In genomic region chr17:60525347-60525623, GRCh38 we compare ENCODE assay signal across 8 cellular contexts. TPM values are rescaled to one million over a fixed set of nuclear protein-coding genes. Genes with fewer than 3 reads are reported as not detected.
DNase-seq lines count a peak whose midpoint lies in the region; ATAC-seq, FAIRE-seq and TF ChIP-seq lines count a peak whose summit lies in the region.

No MANE protein-coding gene starts in this region.

- peak overlapping the region; percentile 93 to 98 (median 97) for H3K27ac Mint-ChIP-seq in CD14-positive monocyte
- peak overlapping the region; percentile 98 for H3K27ac Mint-ChIP-seq in stimulated activated memory B cell treated with anti-CD40 and anti-IgM and Interleukin-4, amounts not matched to agents 10 μg/mL and 1 μg/mL and 100 μg/mL, for 72 hours

- peaks cover 0 to 4% (median 0%) of the 10 kb centered on the region in 7 donors for H3K9me3 Mint-ChIP-seq in CD14-positive monocyte
- no peaks in the 10 kb centered on the region for H3K9me3 Mint-ChIP-seq in stimulated activated memory B cell treated with anti-CD40 and anti-IgM and Interleukin-4, amounts not matched to agents 10 μg/mL and 1 μg/mL and 100 μg/mL, for 72 hours

- no peak for DNase-seq in CD14-positive monocyte (ENCODE audit: low spot score)
- DNase-seq in adrenal gland, result peak in 5 of 7 donors; percentile 21 to 50 (median 27)
- DNase-seq in GM12892 (ENCODE audit: insufficient read length), result no peak
- DNase-seq in RPMI8226, result no peak
- DNase-seq in NCI-H1105 treated with DMSO at 0.1 percent for 48 hours (lab: John Stamatoyannopoulos, UW), result no peak

- FAIRE-seq in GM12892 (lab: Jason Lieb, UNC), result no peak

- H3K27ac ChIP-seq in adrenal gland, result peak overlapping the region; percentile 88 to 100 (median 99)

- TF ChIP-seq POLR2A in adrenal gland (IDR thresholded peaks at IDR 0.05) (no peak), GM12892 (IDR thresholded peaks at IDR 0.05; ENCODE audit: low read depth, low read length) (no peak)

- no peaks in the 10 kb centered on the region for H3K36me3 ChIP-seq in adrenal gland (replicated peaks in 1 of 2)

- no peak for TF ChIP-seq CTCF in CD14-positive monocyte (IDR thresholded peaks at IDR 0.05)
- TF ChIP-seq CTCF in adrenal gland (IDR thresholded peaks at IDR 0.05), result no peak

- peaks cover 6 to 14% of the 10 kb centered on the region in 2 donors for H3K36me3 Mint-ChIP-seq in CD14-positive monocyte
- peaks cover 6% of the 10 kb centered on the region for H3K36me3 Mint-ChIP-seq in stimulated activated memory B cell treated with anti-CD40 and anti-IgM and Interleukin-4, amounts not matched to agents 10 μg/mL and 1 μg/mL and 100 μg/mL, for 72 hours

- H3K9me3 ChIP-seq in adrenal gland (replicated peaks in 1 of 3), result no peaks in the 10 kb centered on the region
- peaks cover 3% of the 10 kb centered on the region for H3K9me3 ChIP-seq in iPS-18c (ENCODE audit: control insufficient read depth, insufficient read depth, low read length)

- peak overlapping the region; percentile 95 to 98 for H3K4me3 Mint-ChIP-seq in CD14-positive monocyte
- peak overlapping the region; percentile 96 for H3K4me3 Mint-ChIP-seq in stimulated activated memory B cell treated with anti-CD40 and anti-IgM and Interleukin-4, amounts not matched to agents 10 μg/mL and 1 μg/mL and 100 μg/mL, for 72 hours

- H3K4me3 ChIP-seq in adrenal gland (peak overlapping the region; percentile 18 to 100 (median 97)), iPS-18c (ENCODE audit: insufficient read depth, low read depth, low read length) (peak overlapping the region; percentile 100)

- peak; percentile 4 for ATAC-seq in HG03039 (IDR thresholded peaks at IDR 0.05; ENCODE audit: unreplicated experiment)
- ATAC-seq in stimulated activated memory B cell treated with anti-CD40 and anti-IgM and Interleukin-4, amounts not matched to agents 10 μg/mL and 1 μg/mL and 100 μg/mL, for 72 hours, result no peak

- intact Hi-C loops in CD14-positive monocyte (cut with micrococcal nuclease), result loop anchor here in 1 of 2 donors (5.0 kb wide), 1 partner anchor 77 kb away; the partner anchor contains the start of gene PPM1D
- intact Hi-C loops in adrenal gland (cut with DNase I), result loop anchor here in 1 of 2 donors (10.0 kb wide), 1 partner anchor 50 kb away; no protein-coding TSS in a partner anchor

- no peaks in the 10 kb centered on the region for H3K27me3 ChIP-seq in adrenal gland

- H3K27me3 Mint-ChIP-seq in CD14-positive monocyte (ENCODE audit: low read depth in 3 of 3), result peaks cover 0 to 2% (median 0%) of the 10 kb centered on the region in 3 donors
- no peaks in the 10 kb centered on the region for H3K27me3 Mint-ChIP-seq in stimulated activated memory B cell treated with anti-CD40 and anti-IgM and Interleukin-4, amounts not matched to agents 10 μg/mL and 1 μg/mL and 100 μg/mL, for 72 hours

- peaks cover 8 to 44% of the 10 kb centered on the region in 2 donors for H3K4me1 ChIP-seq in adrenal gland (replicated peaks in 1 of 2)

- H3K4me1 Mint-ChIP-seq in CD14-positive monocyte, result peaks cover 26% of the 10 kb centered on the region
- H3K4me1 Mint-ChIP-seq in stimulated activated memory B cell treated with anti-CD40 and anti-IgM and Interleukin-4, amounts not matched to agents 10 μg/mL and 1 μg/mL and 100 μg/mL, for 72 hours, result peaks cover 45% of the 10 kb centered on the region

- whole genome bisulfite sequencing in adrenal gland, 4 donors, result 0 to 1% (median 0%) methylated on average over 8 of the region's 8 CpGs

RNA-seq across cellular contexts. Expression of gene APPBP2, which starts 0.8 kb away (rescaled TPM):
- 10 to 100 TPM; 10.4 to 14.7 TPM for polyA plus RNA-seq in CD14-positive monocyte
- total RNA-seq in adrenal gland, result 10 to 100 TPM; 18.8 to 63.4 (median 41.3) TPM
- polyA plus RNA-seq in adrenal gland, result 10 to 100 TPM in 1 of 3 donors, 1 to 10 TPM in 2; 5.5 to 36.8 (median 6.8) TPM
- polyA plus RNA-seq in GM12892 (2012; ENCODE audit: missing spikeins), result 8.4 TPM

Comparison
In these comparisons a context has a peak if more than half of its experiments do, and no peak if none do; other contexts are left out.
1. DNase-seq: peak in adrenal gland (5 of 7); none in CD14-positive monocyte (single experiment), GM12892 (single experiment), RPMI8226 (single experiment) and NCI-H1105 treated with DMSO at 0.1 percent for 48 hours (single experiment).